In genomic region chr10:102419561-102420442, GRCh38 we compare ENCODE assay signal across 8 cellular contexts. TPM values are rescaled to one million over a fixed set of nuclear protein-coding genes. Genes with fewer than 3 reads are reported as not detected.
DNase-seq lines count a peak whose midpoint lies in the region; ATAC-seq and TF ChIP-seq lines count a peak whose summit lies in the region.

No MANE protein-coding gene starts in this region.

- CTCF ChIA-PET in activated CD8-positive, alpha-beta T cell treated with anti-CD3 and anti-CD28 coated beads for 36 hours (lab: Charles Lee): interaction anchor here (0.8 to 6.2 kb wide), 11 partner anchors 10 to 250 kb away, joined by 3 to 143 read pairs (median 5); partner anchors contain the start of genes C10orf95, CUEDC2 and NFKB2

- intact Hi-C loops in activated CD8-positive, alpha-beta T cell treated with anti-CD3 and anti-CD28 coated beads for 36 hours (cut with micrococcal nuclease): no loop called here

- H3K4me3 ChIP-seq in mononuclear cell (ENCODE audit: low read length): peak overlapping the region; percentile 54

- no peaks in the 10 kb centered on the region for H3K9me3 Mint-ChIP-seq in activated CD8-positive, alpha-beta T cell treated with anti-CD3 and anti-CD28 coated beads for 36 hours
- no peaks in the 10 kb centered on the region for H3K9me3 Mint-ChIP-seq in effector memory CD8-positive, alpha-beta T cell
- H3K9me3 Mint-ChIP-seq in stimulated activated naive CD8-positive, alpha-beta T cell treated with anti-CD3 and anti-CD28 coated beads, Interleukin-15, amount 100 ng/mL, for 72 hours: no peaks in the 10 kb centered on the region

- peaks cover 8% of the 10 kb centered on the region for H3K36me3 Mint-ChIP-seq in activated CD8-positive, alpha-beta T cell treated with anti-CD3 and anti-CD28 coated beads for 36 hours (ENCODE audit: low read depth)
- H3K36me3 Mint-ChIP-seq in effector memory CD8-positive, alpha-beta T cell (ENCODE audit: insufficient read depth): peaks cover 37% of the 10 kb centered on the region

- peak; percentile 85 for DNase-seq in GM20000 (ENCODE audit: low spot score)
- DNase-seq in NCI-H446 (lab: John Stamatoyannopoulos, UW): peak; percentile 46 to 70
- peak; percentile 70 for DNase-seq in activated CD8-positive, alpha-beta T cell treated with anti-CD3 and anti-CD28 coated beads for 36 hours
- peak; percentile 59 to 69 (median 64) for DNase-seq in effector memory CD8-positive, alpha-beta T cell
- DNase-seq in stimulated activated naive CD8-positive, alpha-beta T cell treated with anti-CD3 and anti-CD28 coated beads, Interleukin-15, amount 100 ng/mL, for 72 hours: peak; percentile 64 to 72

- H3K4me1 ChIP-seq in mononuclear cell (ENCODE audit: insufficient read depth, low read length): peaks cover 36% of the 10 kb centered on the region

- peak overlapping the region; percentile 87 for H3K4me3 Mint-ChIP-seq in activated CD8-positive, alpha-beta T cell treated with anti-CD3 and anti-CD28 coated beads for 36 hours
- peak overlapping the region; percentile 96 to 98 for H3K4me3 Mint-ChIP-seq in effector memory CD8-positive, alpha-beta T cell
- H3K4me3 Mint-ChIP-seq in stimulated activated naive CD8-positive, alpha-beta T cell treated with anti-CD3 and anti-CD28 coated beads, Interleukin-15, amount 100 ng/mL, for 72 hours: peak overlapping the region; percentile 97 to 99

- TF ChIP-seq CTCF in 22Rv1 (IDR thresholded peaks at IDR 0.05) (no peak), GM20000 (IDR thresholded peaks at IDR 0.05; ENCODE audit: extremely low read depth, missing control alignments) (no peak)
- TF ChIP-seq CTCF in activated CD8-positive, alpha-beta T cell treated with anti-CD3 and anti-CD28 coated beads for 36 hours (IDR thresholded peaks at IDR 0.05): no peak

- no peaks in the 10 kb centered on the region for H3K9me3 ChIP-seq in mononuclear cell (ENCODE audit: low read depth, low read length)

- H3K27me3 Mint-ChIP-seq in activated CD8-positive, alpha-beta T cell treated with anti-CD3 and anti-CD28 coated beads for 36 hours: peaks cover 18% of the 10 kb centered on the region
- peaks cover 27 to 38% of the 10 kb centered on the region in 2 donors for H3K27me3 Mint-ChIP-seq in effector memory CD8-positive, alpha-beta T cell
- peaks cover 46% of the 10 kb centered on the region for H3K27me3 Mint-ChIP-seq in stimulated activated naive CD8-positive, alpha-beta T cell treated with anti-CD3 and anti-CD28 coated beads, Interleukin-15, amount 100 ng/mL, for 72 hours

- H3K27ac Mint-ChIP-seq in activated CD8-positive, alpha-beta T cell treated with anti-CD3 and anti-CD28 coated beads for 36 hours: peak overlapping the region; percentile 91
- peak overlapping the region in 1 of 2 donors; percentile 91 for H3K27ac Mint-ChIP-seq in effector memory CD8-positive, alpha-beta T cell
- H3K27ac Mint-ChIP-seq in stimulated activated naive CD8-positive, alpha-beta T cell treated with anti-CD3 and anti-CD28 coated beads, Interleukin-15, amount 100 ng/mL, for 72 hours: peak overlapping the region in 1 of 2 donors; percentile 95

- H3K27ac ChIP-seq in 22Rv1: peak overlapping the region; percentile 97

- no peak for ATAC-seq in activated CD8-positive, alpha-beta T cell treated with anti-CD3 and anti-CD28 coated beads for 36 hours
- ATAC-seq in effector memory CD8-positive, alpha-beta T cell (replicated peaks): peak; percentile 4
- ATAC-seq in stimulated activated naive CD8-positive, alpha-beta T cell treated with anti-CD3 and anti-CD28 coated beads, Interleukin-15, amount 100 ng/mL, for 72 hours: no peak
- no peak for ATAC-seq in GM21367 (IDR thresholded peaks at IDR 0.05; ENCODE audit: unreplicated experiment)

- peaks cover 21% of the 10 kb centered on the region for H3K27me3 ChIP-seq in mononuclear cell (ENCODE audit: insufficient read depth, low read length)

- POLR2A ChIA-PET in activated CD8-positive, alpha-beta T cell treated with anti-CD3 and anti-CD28 coated beads for 36 hours (lab: Charles Lee): interaction anchor here (0.9 to 7.3 kb wide), 11 partner anchors 9 to 83 kb away, joined by 3 to 73 read pairs (median 37); partner anchors contain the start of genes C10orf95, CUEDC2, NFKB2 and SUFU

- peaks cover 22% of the 10 kb centered on the region for H3K4me1 Mint-ChIP-seq in activated CD8-positive, alpha-beta T cell treated with anti-CD3 and anti-CD28 coated beads for 36 hours (ENCODE audit: low read depth)
- H3K4me1 Mint-ChIP-seq in effector memory CD8-positive, alpha-beta T cell (ENCODE audit: low read depth in 2 of 2): peaks cover 28 to 29% of the 10 kb centered on the region in 2 donors
- peaks cover 38% of the 10 kb centered on the region for H3K4me1 Mint-ChIP-seq in stimulated activated naive CD8-positive, alpha-beta T cell treated with anti-CD3 and anti-CD28 coated beads, Interleukin-15, amount 100 ng/mL, for 72 hours

RNA-seq across cellular contexts. Expression of gene FBXL15, which starts 0.8 kb away (rescaled TPM):
- 10 to 100 TPM; 14.1 to 15.7 TPM for total RNA-seq in activated CD8-positive, alpha-beta T cell treated with anti-CD3 and anti-CD28 coated beads for 36 hours
- 4.7 TPM for total RNA-seq in mononuclear cell

RNA-seq across cellular contexts. Expression of gene PSD, which starts 1.2 kb away (rescaled TPM):
- 10 to 100 TPM in 1 of 2 experiments, 1 to 10 TPM in 1; 9.3 to 10.4 TPM for total RNA-seq in activated CD8-positive, alpha-beta T cell treated with anti-CD3 and anti-CD28 coated beads for 36 hours
- 4.1 TPM for total RNA-seq in mononuclear cell

RNA-seq across cellular contexts. Expression of gene CUEDC2, which starts 12.6 kb away (rescaled TPM):
- total RNA-seq in activated CD8-positive, alpha-beta T cell treated with anti-CD3 and anti-CD28 coated beads for 36 hours: 10 to 100 TPM; 71.8 to 76.4 TPM
- total RNA-seq in mononuclear cell: 16.0 TPM

RNA-seq across cellular contexts. Expression of gene NFKB2, which starts 24.3 kb away (rescaled TPM):
- 100 to 1,000 TPM; 251 to 253 TPM for total RNA-seq in activated CD8-positive, alpha-beta T cell treated with anti-CD3 and anti-CD28 coated beads for 36 hours
- 67.1 TPM for total RNA-seq in mononuclear cell

RNA-seq across cellular contexts. Expression of gene C10orf95, which starts 31.5 kb away (rescaled TPM):
- under 1 TPM; 0.20 to 0.36 TPM for total RNA-seq in activated CD8-positive, alpha-beta T cell treated with anti-CD3 and anti-CD28 coated beads for 36 hours
- total RNA-seq in mononuclear cell: 0.10 TPM
